ENCODE assay signal across 8 cellular contexts in genomic region chr12:124566181-124567034, GRCh38.
DNase-seq lines count a peak whose midpoint lies in the region; ATAC-seq and TF ChIP-seq lines count a peak whose summit lies in the region.

No MANE protein-coding gene starts in this region.

- TF ChIP-seq CTCF in choroid plexus epithelial cell (conservative IDR thresholded peaks at IDR 0.05; ENCODE audit: low read depth, low read length) = no peak

- DNase-seq in NK-92 treated with Interleukin-12 subunit alpha and Interleukin-12 subunit beta, amount 100 ng/mL, for 24 hours (lab: John Stamatoyannopoulos, UW) = peak; percentile 41
- no peak for DNase-seq in NK-92 (lab: John Stamatoyannopoulos, UW; ENCODE audit: unreplicated experiment)
- DNase-seq in NCI-H2171 treated with DMSO at 0.1 percent for 48 hours (lab: John Stamatoyannopoulos, UW) = peak; percentile 72
- peak; percentile 49 for DNase-seq in activated CD4-positive, alpha-beta T cell treated with anti-CD3 and anti-CD28 coated beads for 1 hour
- DNase-seq in choroid plexus epithelial cell (ENCODE audit: low read depth) = peak; percentile 71
- peak; percentile 60 for DNase-seq in kidney glomerular epithelial cell (lab: John Stamatoyannopoulos, UW)
- peak; percentile 85 for DNase-seq in stimulated activated CD4-positive, alpha-beta T cell treated with anti-CD3 and anti-CD28 coated beads, Interleukin-15, amount 100 ng/mL, for 24 hours

- peak; percentile 38 for ATAC-seq in HG02970 (IDR thresholded peaks at IDR 0.05; ENCODE audit: low FRiP score, unreplicated experiment)

- H3K4me3 ChIP-seq in choroid plexus epithelial cell (ENCODE audit: low read depth, low read length) = peak overlapping the region; percentile 92
